ENCODE assay signal across 18 cellular contexts in genomic region chr3:181855825-181856224, GRCh38.
"Had no signal": no experiment of that assay in that cellular context is flagged by ENCODE, and none has a peak within 500 bp of the region (broad histone marks: within the 10 kb centered on the region; RNA-seq: fewer than 3 reads in every experiment).

No MANE protein-coding gene starts in this region.

- H3K27ac Mint-ChIP-seq: activated CD8-positive, alpha-beta T cell treated with anti-CD3 and anti-CD28 coated beads for 36 hours; activated naive CD8-positive, alpha-beta T cell treated with anti-CD3 and anti-CD28 coated beads, Interleukin-2, amount 50 U/mL, for 24 hours; activated T-helper 1 cell treated with anti-CD3 and anti-CD28 coated beads, Interleukin-12 subunit alpha, Interleukin-12 subunit beta, Interleukin-2, Interleukin-4 antibody, amounts not matched to agents 30 ng/mL and 10 ng/mL and 1 ng/mL, durations not matched to agents 14 hours and 24 hours and 36 hours; nephron had no signal

- H3K4me3 ChIP-seq: ascending aorta, colonic mucosa, heart right ventricle, sigmoid colon had no signal

- H3K36me3 ChIP-seq: ascending aorta, colonic mucosa, heart right ventricle, sigmoid colon, WERI-Rb-1 had no signal

- ATAC-seq: activated CD8-positive, alpha-beta T cell treated with anti-CD3 and anti-CD28 coated beads for 36 hours; activated naive CD8-positive, alpha-beta T cell treated with anti-CD3 and anti-CD28 coated beads, Interleukin-2, amount 50 U/mL, for 24 hours; heart right ventricle; left lobe of liver had no signal

- H3K4me1 ChIP-seq: ascending aorta, colonic mucosa, heart right ventricle, sigmoid colon had no signal

- H3K4me3 Mint-ChIP-seq: activated CD8-positive, alpha-beta T cell treated with anti-CD3 and anti-CD28 coated beads for 36 hours; activated naive CD8-positive, alpha-beta T cell treated with anti-CD3 and anti-CD28 coated beads, Interleukin-2, amount 50 U/mL, for 24 hours; activated T-helper 1 cell treated with anti-CD3 and anti-CD28 coated beads, Interleukin-12 subunit alpha, Interleukin-12 subunit beta, Interleukin-2, Interleukin-4 antibody, amounts not matched to agents 30 ng/mL and 10 ng/mL and 1 ng/mL, durations not matched to agents 14 hours and 24 hours and 36 hours; nephron had no signal

- H3K9me3 Mint-ChIP-seq: activated naive CD8-positive, alpha-beta T cell treated with anti-CD3 and anti-CD28 coated beads, Interleukin-2, amount 50 U/mL, for 24 hours; activated T-helper 1 cell treated with anti-CD3 and anti-CD28 coated beads, Interleukin-12 subunit alpha, Interleukin-12 subunit beta, Interleukin-2, Interleukin-4 antibody, amounts not matched to agents 30 ng/mL and 10 ng/mL and 1 ng/mL, durations not matched to agents 14 hours and 24 hours and 36 hours; nephron had no signal

- H3K27me3 Mint-ChIP-seq: activated CD8-positive, alpha-beta T cell treated with anti-CD3 and anti-CD28 coated beads for 36 hours; activated naive CD8-positive, alpha-beta T cell treated with anti-CD3 and anti-CD28 coated beads, Interleukin-2, amount 50 U/mL, for 24 hours had no signal

- H3K4me1 Mint-ChIP-seq: activated naive CD8-positive, alpha-beta T cell treated with anti-CD3 and anti-CD28 coated beads, Interleukin-2, amount 50 U/mL, for 24 hours; nephron had no signal

- H3K9me3 ChIP-seq: ascending aorta, colonic mucosa, sigmoid colon had no signal

- H3K27ac ChIP-seq: ascending aorta, colonic mucosa, heart right ventricle, sigmoid colon, WERI-Rb-1 had no signal

- H3K27me3 ChIP-seq: ascending aorta, colonic mucosa, heart right ventricle, sigmoid colon had no signal

- DNase-seq: activated CD4-positive, alpha-beta T cell treated with anti-CD3 and anti-CD28 coated beads for 4 hours; activated CD8-positive, alpha-beta memory T cell treated with anti-CD3 and anti-CD28 coated beads, Interleukin-2, amount 50 U/mL, for 4 hours; activated CD8-positive, alpha-beta T cell treated with anti-CD3 and anti-CD28 coated beads for 36 hours; activated naive CD4-positive, alpha-beta T cell treated with Interleukin-2 at 50 U/mL for 16 hours; activated naive CD8-positive, alpha-beta T cell treated with anti-CD3 and anti-CD28 coated beads, Interleukin-2, amount 50 U/mL, for 24 hours; caudate nucleus; colonic mucosa; effector CD4-positive, alpha-beta T cell; foreskin melanocyte; heart right ventricle; mesenchymal stem cell; sigmoid colon; stimulated activated naive CD4-positive, alpha-beta T cell treated with Interleukin-2 at 50 U/mL for 16 hours; WERI-Rb-1 had no signal
